In genomic region chr14:103108749-103109207, GRCh38 we compare ENCODE assay signal across 10 cellular contexts. TPM values are rescaled to one million over a fixed set of nuclear protein-coding genes. Genes with fewer than 3 reads are reported as not detected.
DNase-seq lines count a peak whose midpoint lies in the region; TF ChIP-seq lines count a peak whose summit lies in the region.
"Had no signal": no experiment of that assay in that cellular context is flagged by ENCODE, and none has a peak within 500 bp of the region (broad histone marks: within the 10 kb centered on the region; RNA-seq: fewer than 3 reads in every experiment).

No MANE protein-coding gene starts in this region.

- peaks cover 4% of the 10 kb centered on the region for H3K23me2 ChIP-seq in H9 (ENCODE audit: insufficient read length, low read depth, low read length, poor library complexity, severe bottlenecking)

- H3T11ph ChIP-seq in H9 (ENCODE audit: low read length) = no peak overlapping the region

- no peaks in the 10 kb centered on the region for H3K79me2 ChIP-seq in H9 (ENCODE audit: insufficient read depth, low read length)

- no peak overlapping the region for H3K27ac ChIP-seq in H9 (ENCODE audit: insufficient read length, low read depth, low read length)
- H3K27ac ChIP-seq in Peyer's patch = peak overlapping the region in 3 of 4 donors; percentile 11 to 61 (median 52)
- H3K27ac ChIP-seq in mesenchymal stem cell (ENCODE audit: low read length, poor library complexity, severe bottlenecking) = peak overlapping the region; percentile 48

- H3K4ac ChIP-seq in H9 (ENCODE audit: low read depth, low read length) (no peak overlapping the region), mesenchymal stem cell (ENCODE audit: low read depth in 1 of 2, low read length in 2 of 2) (peak overlapping the region; percentile 37 to 38)

- no peak overlapping the region for H2BK20ac ChIP-seq in H9 (ENCODE audit: low read depth, low read length, poor library complexity, severe bottlenecking)

- H2BK12ac ChIP-seq in H9 (ENCODE audit: insufficient read length, low read depth, low read length) = no peak overlapping the region
- peak overlapping the region; percentile 34 to 87 for H2BK12ac ChIP-seq in mesenchymal stem cell (ENCODE audit: low read length in 2 of 2)

- no peaks in the 10 kb centered on the region for H3K27me3 ChIP-seq in H9 (ENCODE audit: insufficient read depth, low read length)
- no peaks in the 10 kb centered on the region for H3K27me3 ChIP-seq in Peyer's patch
- peaks cover 0 to 9% of the 10 kb centered on the region in 2 experiments for H3K27me3 ChIP-seq in mesenchymal stem cell (ENCODE audit: control insufficient read depth in 1 of 2, insufficient read depth in 1 of 2, low read length in 2 of 2)

- H3K14ac ChIP-seq in H9 (ENCODE audit: insufficient read depth, low read length) (no peak overlapping the region), mesenchymal stem cell (ENCODE audit: low read length in 2 of 2) (no peak overlapping the region)

- H3K9me3 ChIP-seq in H9 (ENCODE audit: control insufficient read depth, low read depth, low read length) = no peaks in the 10 kb centered on the region
- H3K9me3 ChIP-seq in Peyer's patch = no peaks in the 10 kb centered on the region
- no peaks in the 10 kb centered on the region for H3K9me3 ChIP-seq in mesenchymal stem cell (ENCODE audit: control insufficient read depth, low read length)

- no peak overlapping the region for H3K56ac ChIP-seq in H9 (ENCODE audit: insufficient read length, low read depth, low read length)

- H3K36me3 Mint-ChIP-seq in H9 (ENCODE audit: insufficient read depth in 1 of 3, low read depth in 3 of 3) = no peaks in the 10 kb centered on the region
- H3K36me3 Mint-ChIP-seq in progenitor cell of endocrine pancreas (ENCODE audit: insufficient read depth) = no peaks in the 10 kb centered on the region

- H3K4me1 Mint-ChIP-seq in H9 (peaks cover 29 to 49% of the 10 kb centered on the region in 2 experiments), progenitor cell of endocrine pancreas (ENCODE audit: low read depth) (peaks cover 9% of the 10 kb centered on the region)

- no peaks in the 10 kb centered on the region for H4K20me1 ChIP-seq in H9 (ENCODE audit: control insufficient read depth, insufficient read depth, insufficient read length)

- peaks cover 6% of the 10 kb centered on the region for H3K4me1 ChIP-seq in H9 (ENCODE audit: insufficient read depth, low read length)
- H3K4me1 ChIP-seq in Peyer's patch = peaks cover 6 to 48% (median 16%) of the 10 kb centered on the region in 4 donors
- peaks cover 66% of the 10 kb centered on the region for H3K4me1 ChIP-seq in mesenchymal stem cell (ENCODE audit: control insufficient read depth, insufficient read depth, low read depth, low read length)

- WGBS in H9 (ENCODE audit: extremely low coverage, insufficient read length, low lambda C conversion rate) = no CpG with 5 or more reads among the region's 9 CpGs
- 45% methylated on average over 4 of the region's 9 CpGs for WGBS in mesenchymal stem cell

- H3K27me3 Mint-ChIP-seq in H9 (ENCODE audit: low read depth) = peaks cover 30% of the 10 kb centered on the region
- peaks cover 8% of the 10 kb centered on the region for H3K27me3 Mint-ChIP-seq in progenitor cell of endocrine pancreas

- H2AK5ac ChIP-seq in H9 (ENCODE audit: insufficient read length, low read length) (no peak overlapping the region), mesenchymal stem cell (ENCODE audit: low read length, severe bottlenecking) (peak overlapping the region; percentile 95)

- no peak for TF ChIP-seq POLR2A in Peyer's patch (IDR thresholded peaks at IDR 0.05)

- TF ChIP-seq CTCF in H9 (conservative IDR thresholded peaks at IDR 0.05) = no peak
- no peak for TF ChIP-seq CTCF in Peyer's patch (IDR thresholded peaks at IDR 0.05)
- no peak for TF ChIP-seq CTCF in progenitor cell of endocrine pancreas (IDR thresholded peaks at IDR 0.05; ENCODE audit: unreplicated experiment)

- H2AFZ ChIP-seq in H9 (ENCODE audit: low read length) (no peak overlapping the region), mesenchymal stem cell (ENCODE audit: low read depth, low read length) (no peak overlapping the region)

- H2BK5ac ChIP-seq in H9 (ENCODE audit: insufficient read length, low read length) (no peak overlapping the region), mesenchymal stem cell (ENCODE audit: low read depth, low read length, poor library complexity, severe bottlenecking) (peak overlapping the region; percentile 60)

- H3K4me2 ChIP-seq in H9 (ENCODE audit: insufficient read depth, insufficient read length, low read length) = no peak overlapping the region
- H3K4me2 ChIP-seq in mesenchymal stem cell (ENCODE audit: low read length, poor library complexity, severe bottlenecking) = no peak overlapping the region

- H4K91ac ChIP-seq in H9 (ENCODE audit: insufficient read length, low read depth, low read length) (no peak overlapping the region), mesenchymal stem cell (ENCODE audit: low read length) (peak overlapping the region; percentile 85)

- H3K4me3 ChIP-seq in Peyer's patch (no peak overlapping the region), mesenchymal stem cell (ENCODE audit: insufficient read depth in 1 of 2, low read depth in 1 of 2, low read length in 2 of 2) (no peak overlapping the region)

- H3K9ac ChIP-seq in H9 (ENCODE audit: extremely low read depth, insufficient read length, low read length) (no peak overlapping the region), mesenchymal stem cell (ENCODE audit: low read length) (peak overlapping the region; percentile 15)

- H4K8ac ChIP-seq in H9 (replicated peaks; ENCODE audit: insufficient read length, low read depth, low read length) (no peak overlapping the region), mesenchymal stem cell (ENCODE audit: low read length) (no peak overlapping the region)

- H2BK120ac ChIP-seq in H9 (ENCODE audit: low read depth, low read length, poor library complexity, severe bottlenecking) (no peak overlapping the region), mesenchymal stem cell (ENCODE audit: low read depth, low read length) (peak overlapping the region; percentile 76)

- peak overlapping the region; percentile 11 for H3K18ac ChIP-seq in H9 (ENCODE audit: insufficient read length, low read depth, low read length)
- H3K18ac ChIP-seq in mesenchymal stem cell (ENCODE audit: low read depth in 1 of 2, low read length in 2 of 2) = peak overlapping the region; percentile 5 to 59

- H3K9me3 Mint-ChIP-seq in H9 = no peaks in the 10 kb centered on the region
- no peaks in the 10 kb centered on the region for H3K9me3 Mint-ChIP-seq in progenitor cell of endocrine pancreas (ENCODE audit: low read depth)
- H3K9me3 Mint-ChIP-seq: nephron had no signal

- H3K36me3 ChIP-seq in Peyer's patch (no peaks in the 10 kb centered on the region), mesenchymal stem cell (ENCODE audit: control insufficient read depth in 1 of 2, insufficient read depth in 2 of 2, low read depth in 1 of 2, low read length in 2 of 2) (no peaks in the 10 kb centered on the region)

- no peak overlapping the region for H3K23ac ChIP-seq in H9 (ENCODE audit: insufficient read length, low read depth, low read length)
- no peak overlapping the region for H3K23ac ChIP-seq in mesenchymal stem cell (ENCODE audit: low read length in 2 of 2)

- H4K5ac ChIP-seq in H9 (ENCODE audit: insufficient read length, low read depth, low read length) = no peak overlapping the region

- H2BK15ac ChIP-seq in H9 (ENCODE audit: low read depth, low read length) (no peak overlapping the region), mesenchymal stem cell (ENCODE audit: low read depth, poor library complexity, severe bottlenecking) (peak overlapping the region; percentile 1)

- peak; percentile 47 for DNase-seq in GM03348 (ENCODE audit: low spot score)
- DNase-seq in H9 = peak; percentile 50
- DNase-seq in Peyer's patch = no peak
- DNase-seq in mesenchymal stem cell = peak; percentile 74
- DNase-seq in progenitor cell of endocrine pancreas (ENCODE audit: low spot score, unreplicated experiment) = no peak
- no peak for DNase-seq in globus pallidus (ENCODE audit: low spot score)
- no peak for DNase-seq in activated CD8-positive, alpha-beta memory T cell treated with anti-CD3 and anti-CD28 coated beads, Interleukin-2, amount 50 U/mL, for 4 hours
- DNase-seq in activated CD8-positive, alpha-beta memory T cell treated with anti-CD3 and anti-CD28 coated beads, Interleukin-2, amount 50 U/mL, for 48 hours = no peak
- DNase-seq: cortex of kidney had no signal

- no peak overlapping the region for H3K4me3 Mint-ChIP-seq in H9
- H3K4me3 Mint-ChIP-seq in progenitor cell of endocrine pancreas (ENCODE audit: low read depth) = no peak overlapping the region

- H3K79me1 ChIP-seq in H9 (ENCODE audit: insufficient read depth, low read depth, low read length, poor library complexity, severe bottlenecking) = no peaks in the 10 kb centered on the region
- H3K79me1 ChIP-seq in mesenchymal stem cell (replicated peaks; ENCODE audit: low read length, poor library complexity, severe bottlenecking) = no peaks in the 10 kb centered on the region

- no peak overlapping the region for H3K27ac Mint-ChIP-seq in H9
- no peak overlapping the region for H3K27ac Mint-ChIP-seq in progenitor cell of endocrine pancreas

RNA-seq across cellular contexts. Expression of gene EXOC3L4, which starts 14.3 kb away (rescaled TPM):
- total RNA-seq in H9 (2021) = 0.39 and 0.42 TPM in 2 replicates
- 10 to 100 TPM; 20.6 to 69.5 (median 34.1) TPM for total RNA-seq in Peyer's patch
- not detected for polyA plus RNA-seq in mesenchymal stem cell (2013, experiment 1 of 2)
- 0.05 TPM for polyA plus RNA-seq in mesenchymal stem cell (2013, experiment 2 of 2)
- total RNA-seq in progenitor cell of endocrine pancreas = 28.4 and 30.8 TPM in 2 replicates

RNA-seq across cellular contexts. Expression of gene TNFAIP2, which starts 14.5 kb away (rescaled TPM):
- total RNA-seq in H9 (2021) = 29.3 and 29.7 TPM in 2 replicates
- total RNA-seq in Peyer's patch = 10 to 100 TPM; 10.5 to 94.9 (median 31.1) TPM
- 29.2 TPM for polyA plus RNA-seq in mesenchymal stem cell (2013, experiment 1 of 2)
- polyA plus RNA-seq in mesenchymal stem cell (2013, experiment 2 of 2) = 27.7 TPM
- total RNA-seq in progenitor cell of endocrine pancreas = 17.8 and 19.6 TPM in 2 replicates

RNA-seq across cellular contexts. Expression of gene LBHD2, which starts 24.8 kb away (rescaled TPM):
- not detected in 2 replicates for total RNA-seq in H9 (2021)
- not detected for total RNA-seq in Peyer's patch
- polyA plus RNA-seq in mesenchymal stem cell (2013, experiment 1 of 2) = not detected
- not detected for polyA plus RNA-seq in mesenchymal stem cell (2013, experiment 2 of 2)
- total RNA-seq in progenitor cell of endocrine pancreas = not detected in 2 replicates

RNA-seq across cellular contexts. Expression of gene CDC42BPB, which starts 51.4 kb away (rescaled TPM):
- total RNA-seq in H9 (2021) = 97.3 and 103 TPM in 2 replicates
- total RNA-seq in Peyer's patch = 100 to 1,000 TPM; 145 to 255 (median 197) TPM
- polyA plus RNA-seq in mesenchymal stem cell (2013, experiment 1 of 2) = 64.0 TPM
- polyA plus RNA-seq in mesenchymal stem cell (2013, experiment 2 of 2) = 61.5 TPM
- total RNA-seq in progenitor cell of endocrine pancreas = 104 and 105 TPM in 2 replicates

Comparison
In these comparisons a context has a peak if more than half of its experiments do, and no peak if none do; other contexts are left out.
1. DNase-seq: peak in GM03348 (single experiment), H9 (single experiment) and mesenchymal stem cell (single experiment); none in Peyer's patch (0 of 3), progenitor cell of endocrine pancreas (single experiment), globus pallidus (single experiment), activated CD8-positive, alpha-beta memory T cell treated with anti-CD3 and anti-CD28 coated beads, Interleukin-2, amount 50 U/mL, for 4 hours (single experiment) and activated CD8-positive, alpha-beta memory T cell treated with anti-CD3 and anti-CD28 coated beads, Interleukin-2, amount 50 U/mL, for 48 hours (single experiment).
2. RNA of gene EXOC3L4, which starts 14.3 kb away (total RNA-seq): 20.6 to 69.5 TPM in Peyer's patch and 28.4 to 30.8 TPM in progenitor cell of endocrine pancreas; 0.39 to 0.42 TPM in H9; every median in the first group is over 10 times any median in the second.